24 cellular contexts compared by ENCODE assay signal in genomic region chrX:78383594-78383993, GRCh38. TPM values are rescaled to one million over a fixed set of nuclear protein-coding genes. Genes with fewer than 3 reads are reported as not detected.
"Had no signal": no experiment of that assay in that cellular context is flagged by ENCODE, and none has a peak within 500 bp of the region (broad histone marks: within the 10 kb centered on the region; RNA-seq: fewer than 3 reads in every experiment).

No MANE protein-coding gene starts in this region.

- H3K4me2 ChIP-seq: PC-9 had no signal

- ATAC-seq: Right ventricle myocardium inferior, SK-N-SH treated with all-trans-retinoic acid at 6 μM for 48 hours had no signal

- H3K27ac ChIP-seq: PC-9, Peyer's patch, SJCRH30 had no signal

- H3K9me3 ChIP-seq: MG63, SJCRH30 had no signal

- H3K4me3 ChIP-seq: MG63, PC-9, Peyer's patch, SJCRH30 had no signal

- H3K27me3 ChIP-seq: MG63, Peyer's patch, SJCRH30 had no signal

- DNase-seq: KBM-7; MG63; NCI-H1048; NCI-H1105; NCI-H1417; NCI-H1436 treated with DMSO at 0.1 percent for 48 hours; NCI-H1694; NCI-H1930; NCI-H2081; NCI-H2107; NCI-H2227 treated with DMSO at 0.1 percent for 48 hours; NCI-H524 treated with DMSO at 0.1 percent for 48 hours; NCI-H69; NCI-H774; NK-92 treated with Interleukin-12 subunit alpha and Interleukin-12 subunit beta, amount 100 ng/mL, for 24 hours; PC-9; Peyer's patch; SHP77 treated with DMSO at 0.1 percent for 48 hours had no signal

- H2AFZ ChIP-seq: PC-9 had no signal

- H3K4me1 ChIP-seq: Peyer's patch, SJCRH30 had no signal

- H3K36me3 ChIP-seq: MG63, Peyer's patch, SJCRH30 had no signal

RNA-seq across cellular contexts. Expression of gene CYSLTR1, which starts 56.2 kb away (rescaled TPM):
- total RNA-seq: HT-29, NCI-H460, PC-9, RPMI7951 had no signal
